ENCODE assay signal across 22 cellular contexts in the genomic region with DNA sequence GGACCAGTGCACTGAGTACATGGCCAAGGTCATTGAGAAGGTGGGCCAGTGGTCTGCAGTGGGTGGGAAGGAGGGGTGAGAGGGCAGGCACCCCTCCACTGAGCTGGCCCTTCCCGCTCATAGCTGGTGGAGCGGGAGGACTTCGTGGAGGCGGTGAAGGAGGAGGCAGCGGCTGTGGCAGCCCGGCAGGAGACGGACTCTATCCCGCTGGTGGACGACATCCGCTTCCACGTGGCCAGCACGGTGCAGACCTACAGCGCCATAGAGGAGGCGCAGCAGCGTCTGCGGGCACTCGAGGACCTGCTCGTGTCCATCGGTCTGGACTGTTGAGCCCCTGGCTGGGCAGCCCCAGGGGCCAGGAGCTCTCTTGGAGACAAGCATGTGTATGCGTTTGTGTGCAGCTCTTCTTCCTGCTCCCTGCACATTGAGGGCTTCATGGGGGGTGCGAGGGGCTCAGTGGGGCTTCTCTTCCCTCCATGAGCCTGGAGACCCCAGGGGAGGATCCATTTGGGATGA. TPM values are rescaled to one million over a fixed set of nuclear protein-coding genes. Genes with fewer than 3 reads are reported as not detected.
A peak's percentile ranks its signal among the peaks of the same experiment; 100 is the strongest.
DNase-seq lines count a peak whose midpoint lies in the region; ATAC-seq, FAIRE-seq and TF ChIP-seq lines count a peak whose summit lies in the region.
"Had no signal": no experiment of that assay in that cellular context is flagged by ENCODE, and none has a peak within 500 bp of the region (broad histone marks: within the 10 kb centered on the region; RNA-seq: fewer than 3 reads in every experiment).

No MANE protein-coding gene starts in this region.

- H3K9ac ChIP-seq in kidney (ENCODE audit: low read length in 2 of 2): no peak overlapping the region

- DNase-seq in activated T-cell treated with anti-CD3 and anti-CD28 coated beads, Interleukin-2, amount 50 U/mL, for 1 hour: peak; percentile 16
- DNase-seq in activated T-cell treated with anti-CD3 and anti-CD28 coated beads for 4 hours (no peak), T-helper 17 cell (peak in 1 of 3 donors; percentile 2), kidney (peak; percentile 69), sigmoid colon (peak; percentile 52), SJCRH30 (no peak), foreskin melanocyte (no peak)
- DNase-seq: activated naive CD4-positive, alpha-beta T cell treated with anti-CD3 and anti-CD28 coated beads, Interleukin-2, amount 10 ng/mL, durations not matched to agents 7 days and 5 days; C1 segment of cervical spinal cord; foreskin keratinocyte; KBM-7; MV-4-11; NCI-H2029; NCI-H446; SHP77 had no signal

- no peaks in the 10 kb centered on the region for H3K36me3 ChIP-seq in kidney (ENCODE audit: control insufficient read depth in 1 of 2, insufficient read depth in 2 of 2, low read length in 2 of 2)
- peaks cover 9 to 50% (median 18%) of the 10 kb centered on the region in 4 donors for H3K36me3 ChIP-seq in sigmoid colon
- no peaks in the 10 kb centered on the region for H3K36me3 ChIP-seq in SJCRH30

- H3K27ac ChIP-seq in kidney (ENCODE audit: low read depth in 2 of 2, low read length in 2 of 2): no peak overlapping the region
- no peak overlapping the region for H3K27ac ChIP-seq in sigmoid colon
- no peak overlapping the region for H3K27ac ChIP-seq in SJCRH30
- H3K27ac ChIP-seq: foreskin keratinocyte had no signal

- no peak for TF ChIP-seq CTCF in kidney (IDR thresholded peaks at IDR 0.05; ENCODE audit: borderline replicate concordance, extremely low read depth, insufficient read depth)
- TF ChIP-seq CTCF in sigmoid colon (IDR thresholded peaks at IDR 0.05): no peak

- FAIRE-seq in kidney (lab: Jason Lieb, UNC): no peak
- FAIRE-seq: A204.1, colon, D721Med, H54 had no signal

- H3K36me3 Mint-ChIP-seq in T-helper 17 cell (ENCODE audit: low read depth): peaks cover 3% of the 10 kb centered on the region

- H3K27me3 ChIP-seq in sigmoid colon: no peaks in the 10 kb centered on the region
- no peaks in the 10 kb centered on the region for H3K27me3 ChIP-seq in SJCRH30
- H3K27me3 ChIP-seq: foreskin keratinocyte had no signal

- no peak overlapping the region for H3K4me3 ChIP-seq in kidney (ENCODE audit: low read length in 2 of 2)
- H3K4me3 ChIP-seq in sigmoid colon: no peak overlapping the region
- H3K4me3 ChIP-seq in SJCRH30: no peak overlapping the region
- H3K4me3 ChIP-seq: smooth muscle cell had no signal

- no peaks in the 10 kb centered on the region for H3K4me1 ChIP-seq in kidney (ENCODE audit: control insufficient read depth in 1 of 2, insufficient read depth in 1 of 2, low read depth in 1 of 2, low read length in 2 of 2)
- peaks cover 0 to 9% (median 0%) of the 10 kb centered on the region in 4 donors for H3K4me1 ChIP-seq in sigmoid colon
- peaks cover 25% of the 10 kb centered on the region for H3K4me1 ChIP-seq in SJCRH30

- TF ChIP-seq EP300 in sigmoid colon (IDR thresholded peaks at IDR 0.05): no peak

- H3K27ac Mint-ChIP-seq in T-helper 17 cell: peak overlapping the region; percentile 3
- H3K27ac Mint-ChIP-seq: activated naive CD4-positive, alpha-beta T cell treated with anti-CD3 and anti-CD28 coated beads, Interleukin-2, amount 10 ng/mL, durations not matched to agents 7 days and 5 days; T-helper 1 cell treated with Interleukin-12 subunit alpha and Interleukin-12 subunit beta and Interleukin-4 antibody, amounts not matched to agents 30 μg/mL and 1 μg/mL, for 36 hours had no signal

- 96 to 97% methylated on average over 21 of the region's 21 CpGs for WGBS in sigmoid colon, 2 donors

- ATAC-seq in T-helper 17 cell (no peak), HG02623 (IDR thresholded peaks at IDR 0.05; ENCODE audit: unreplicated experiment) (no peak)
- ATAC-seq: foreskin keratinocyte had no signal

- no peaks in the 10 kb centered on the region for H3K27me3 Mint-ChIP-seq in T-helper 17 cell

- H3K9me3 ChIP-seq in T-helper 17 cell (ENCODE audit: control insufficient read depth, low read length, poor library complexity, severe bottlenecking): no peaks in the 10 kb centered on the region
- no peaks in the 10 kb centered on the region for H3K9me3 ChIP-seq in kidney (ENCODE audit: control insufficient read depth in 1 of 2, low read length in 2 of 2)
- no peaks in the 10 kb centered on the region for H3K9me3 ChIP-seq in sigmoid colon
- H3K9me3 ChIP-seq in SJCRH30 (replicated peaks): no peaks in the 10 kb centered on the region

- TF ChIP-seq POLR2A in sigmoid colon (IDR thresholded peaks at IDR 0.05): no peak

- H3K4me1 Mint-ChIP-seq in T-helper 17 cell: peaks cover 14% of the 10 kb centered on the region

- intact Hi-C loops in kidney (cut with DNase I): no loop called here
- intact Hi-C loops in sigmoid colon (cut with DNase I): loop anchor here (10.0 kb wide), 1 partner anchor 235 kb away; the partner anchor contains the start of gene KBTBD12

- H3K4me3 Mint-ChIP-seq in T-helper 17 cell: no peak overlapping the region
- H3K4me3 Mint-ChIP-seq: activated naive CD4-positive, alpha-beta T cell treated with anti-CD3 and anti-CD28 coated beads, Interleukin-2, amount 10 ng/mL, durations not matched to agents 7 days and 5 days; T-helper 1 cell treated with Interleukin-12 subunit alpha and Interleukin-12 subunit beta and Interleukin-4 antibody, amounts not matched to agents 30 μg/mL and 1 μg/mL, for 36 hours had no signal

RNA-seq across cellular contexts. Expression of gene ABTB1, which starts 7.5 kb away (rescaled TPM):
- 10 to 100 TPM; 88.6 to 95.2 TPM for total RNA-seq in T-helper 17 cell
- 29.2 TPM for total RNA-seq in kidney
- polyA plus RNA-seq in kidney (ENCODE audit: insufficient read depth, low read depth, low replicate concordance): 43.2 TPM
- 10 to 100 TPM; 33.5 to 75.3 (median 49.1) TPM for total RNA-seq in sigmoid colon
- 10 to 100 TPM; 18.0 to 36.5 (median 24.6) TPM for polyA plus RNA-seq in sigmoid colon
- total RNA-seq in SJCRH30 (2014; rRNA removed; shearing (Covaris generic)): 5.4 and 6.1 TPM in 2 replicates

RNA-seq across cellular contexts. Expression of gene PODXL2, which starts 51.2 kb away (rescaled TPM):
- total RNA-seq in T-helper 17 cell (1 to 10 TPM; 4.8 to 5.5 TPM), kidney (7.4 TPM), sigmoid colon (1 to 10 TPM; 2.0 to 4.3 (median 2.4) TPM)
- polyA plus RNA-seq in kidney (ENCODE audit: insufficient read depth, low read depth, low replicate concordance) (10.5 TPM), sigmoid colon (10 to 100 TPM in 1 of 3 donors, 1 to 10 TPM in 2; 2.5 to 16.7 (median 3.0) TPM)
- total RNA-seq in SJCRH30 (2014; rRNA removed; shearing (Covaris generic)): 10.7 and 10.9 TPM in 2 replicates

Comparison
In these comparisons a context has a peak if more than half of its experiments do, and no peak if none do; other contexts are left out.
1. DNase-seq: peak in activated T-cell treated with anti-CD3 and anti-CD28 coated beads, Interleukin-2, amount 50 U/mL, for 1 hour (single experiment), kidney (single experiment) and sigmoid colon (single experiment); none in activated T-cell treated with anti-CD3 and anti-CD28 coated beads for 4 hours (single experiment), SJCRH30 (0 of 2) and foreskin melanocyte (single experiment).